ENCODE assay signal across 12 cellular contexts in the genomic region with DNA sequence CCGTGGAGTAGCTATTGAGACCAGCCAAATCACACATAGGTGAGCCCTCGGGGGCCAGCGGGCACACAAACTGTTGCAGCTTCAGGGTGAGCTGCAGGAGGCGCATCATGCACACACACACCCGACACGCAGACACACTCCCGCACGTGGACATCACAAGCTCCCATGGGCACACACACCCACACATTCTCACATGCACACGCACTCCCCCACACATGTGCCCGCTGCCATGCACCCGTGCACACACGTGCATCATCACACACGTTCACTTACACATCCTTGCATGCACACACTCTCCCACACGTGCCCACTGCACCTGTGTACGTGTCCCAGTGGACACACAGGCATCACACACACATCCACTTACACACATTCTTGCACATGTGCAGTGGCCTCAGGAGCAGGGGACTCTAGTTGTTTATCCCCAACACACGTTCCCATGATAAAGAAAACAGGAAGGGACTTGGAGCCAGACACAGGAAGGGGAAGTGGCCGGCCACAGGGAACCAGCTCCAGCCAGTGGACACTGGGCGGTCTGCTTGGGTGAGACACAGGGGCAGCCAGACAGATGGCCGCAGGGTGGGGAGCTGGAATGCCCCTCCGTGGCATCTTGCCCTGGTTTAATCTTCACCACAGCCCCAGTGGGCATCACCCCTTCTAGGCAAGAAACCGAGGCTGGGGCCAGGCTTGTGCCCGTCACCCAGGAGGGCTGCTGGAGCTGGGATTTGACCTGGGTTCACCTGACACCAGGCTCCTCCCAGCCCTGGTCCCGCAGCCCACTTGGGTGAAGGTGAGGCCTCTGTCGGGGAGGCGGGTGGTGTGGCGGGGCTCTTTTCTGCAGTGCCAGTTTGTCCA. TPM values are rescaled to one million over a fixed set of nuclear protein-coding genes. Genes with fewer than 3 reads are reported as not detected.
DNase-seq lines count a peak whose midpoint lies in the region; ATAC-seq and TF ChIP-seq lines count a peak whose summit lies in the region.
"Had no signal": no experiment of that assay in that cellular context is flagged by ENCODE, and none has a peak within 500 bp of the region (broad histone marks: within the 10 kb centered on the region; RNA-seq: fewer than 3 reads in every experiment).

No MANE protein-coding gene starts in this region.

- H3K27me3 ChIP-seq in left lung, result peaks cover 0 to 50% of the 10 kb centered on the region in 2 donors
- H3K27me3 ChIP-seq in psoas muscle (ENCODE audit: insufficient read depth in 3 of 3, low read length in 2 of 3), result no peaks in the 10 kb centered on the region
- H3K27me3 ChIP-seq in HAP-1 (ENCODE audit: low read depth), result no peaks in the 10 kb centered on the region

- H3K27ac Mint-ChIP-seq in chondrocyte (ENCODE audit: unreplicated experiment), result no peak overlapping the region
- H3K27ac Mint-ChIP-seq: activated B cell treated with CpG ODN at 0.5 μM for 24 hours had no signal

- 67 to 76% (median 71%) methylated on average over 26 of the region's 26 CpGs for WGBS in psoas muscle, 3 donors

- H3K36me3 ChIP-seq in left lung (no peaks in the 10 kb centered on the region), psoas muscle (ENCODE audit: insufficient read depth in 1 of 2, low read depth in 1 of 2) (no peaks in the 10 kb centered on the region), HAP-1 (replicated peaks) (no peaks in the 10 kb centered on the region)
- H3K36me3 ChIP-seq: colonic mucosa had no signal

- H3K27me3 Mint-ChIP-seq in chondrocyte (ENCODE audit: low read depth), result no peaks in the 10 kb centered on the region

- H3K4me3 ChIP-seq in left lung (no peak overlapping the region), psoas muscle (no peak overlapping the region), HAP-1 (no peak overlapping the region)
- H3K4me3 ChIP-seq: colonic mucosa had no signal

- H3K27ac ChIP-seq in left lung (peak overlapping the region; percentile 15 to 26), psoas muscle (peak overlapping the region; percentile 36)
- H3K27ac ChIP-seq: colonic mucosa had no signal

- peaks cover 8 to 51% of the 10 kb centered on the region in 2 donors for H3K4me1 ChIP-seq in left lung
- peaks cover 43% of the 10 kb centered on the region for H3K4me1 ChIP-seq in psoas muscle
- peaks cover 2% of the 10 kb centered on the region; the same call in 1 of the 2 replicates for H3K4me1 ChIP-seq in HAP-1
- H3K4me1 ChIP-seq: colonic mucosa had no signal

- H3K9me3 ChIP-seq in left lung (no peaks in the 10 kb centered on the region), psoas muscle (no peaks in the 10 kb centered on the region), HAP-1 (no peaks in the 10 kb centered on the region)
- H3K9me3 ChIP-seq: colonic mucosa had no signal

- H3K4me3 Mint-ChIP-seq in chondrocyte (ENCODE audit: unreplicated experiment), result no peak overlapping the region
- H3K4me3 Mint-ChIP-seq: activated B cell treated with CpG ODN at 0.5 μM for 24 hours had no signal

- DNase-seq in OCI-M1 (lab: John Stamatoyannopoulos, UW) (peak; percentile 55), chondrocyte (ENCODE audit: low spot score) (peak; percentile 81), left lung (peak; percentile 62 to 75), psoas muscle (peak; percentile 37 to 62), NCI-H1105 (lab: John Stamatoyannopoulos, UW) (no peak), activated T-cell treated with anti-CD3 and anti-CD28 coated beads for 4 hours (no peak), HAP-1 (ENCODE audit: low spot score in 2 of 2) (no peak), putamen (ENCODE audit: low spot score) (no peak)
- DNase-seq: activated B cell treated with CpG ODN at 0.5 μM for 24 hours, colonic mucosa had no signal

- H3K4me1 Mint-ChIP-seq in chondrocyte (ENCODE audit: low read depth), result peaks cover 10% of the 10 kb centered on the region

- TF ChIP-seq CTCF in chondrocyte (IDR thresholded peaks at IDR 0.05), result no peak
- no peak for TF ChIP-seq CTCF in left lung (IDR thresholded peaks at IDR 0.05)
- TF ChIP-seq CTCF in psoas muscle (IDR thresholded peaks at IDR 0.05), result no peak

- intact Hi-C loops in left lung (cut with DNase I) (loop anchor here in 1 of 2 donors (5.0 kb wide), 1 partner anchor 154 kb away; no protein-coding TSS in a partner anchor), psoas muscle (cut with DNase I) (loop anchor here in 1 of 2 donors (5.0 kb wide), 1 partner anchor 459 kb away; no protein-coding TSS in a partner anchor)

- no peaks in the 10 kb centered on the region for H3K9me3 Mint-ChIP-seq in chondrocyte (ENCODE audit: low read depth)
- H3K9me3 Mint-ChIP-seq: activated B cell treated with CpG ODN at 0.5 μM for 24 hours had no signal

- no peak for ATAC-seq in left lung
- ATAC-seq in psoas muscle, result no peak

- in situ Hi-C loops in HAP-1 (cut with MboI; ENCODE audit: low sequenced_read_pairs), result no loop called here

- no peaks in the 10 kb centered on the region for H3K36me3 Mint-ChIP-seq in chondrocyte (ENCODE audit: low read depth)

RNA-seq across cellular contexts. Expression of a gene that starts 49.7 kb away (rescaled TPM):
- 0.72 to 2.8 TPM (median 1.2 TPM) in 3 replicates for total RNA-seq in chondrocyte
- total RNA-seq in left lung, result 1 to 10 TPM; 1.2 to 1.5 TPM
- total RNA-seq in psoas muscle, result 1 to 10 TPM in 1 of 4 donors, under 1 TPM in 3; 0.50 to 1.5 (median 0.83) TPM
- under 1 TPM; 0.09 to 0.35 (median 0.26) TPM for polyA plus RNA-seq in psoas muscle
- total RNA-seq: activated B cell treated with CpG ODN at 0.5 μM for 24 hours, kidney epithelial cell, SK-MEL-5 had no signal

RNA-seq across cellular contexts. Expression of a gene that starts 59.4 kb away (rescaled TPM):
- 36.4 to 61.0 TPM (median 39.6 TPM) in 3 replicates for total RNA-seq in chondrocyte
- total RNA-seq in left lung, result 10 to 100 TPM; 24.6 to 27.0 TPM
- total RNA-seq in psoas muscle, result 10 to 100 TPM in 2 of 4 donors, 1 to 10 TPM in 2; 6.9 to 40.4 (median 11.5) TPM
- 10 to 100 TPM in 1 of 3 donors, 1 to 10 TPM in 2; 3.1 to 11.2 (median 3.4) TPM for polyA plus RNA-seq in psoas muscle
- total RNA-seq: activated B cell treated with CpG ODN at 0.5 μM for 24 hours had no signal

Comparison
In these comparisons a context has a peak if more than half of its experiments do, and no peak if none do; other contexts are left out.
1. DNase-seq: peak in OCI-M1 (single experiment), chondrocyte (single experiment), left lung (2 of 2) and psoas muscle (2 of 2); none in NCI-H1105 (single experiment), activated T-cell treated with anti-CD3 and anti-CD28 coated beads for 4 hours (single experiment), HAP-1 (0 of 2) and putamen (single experiment).